19 cellular contexts compared by ENCODE assay signal in the genomic region with DNA sequence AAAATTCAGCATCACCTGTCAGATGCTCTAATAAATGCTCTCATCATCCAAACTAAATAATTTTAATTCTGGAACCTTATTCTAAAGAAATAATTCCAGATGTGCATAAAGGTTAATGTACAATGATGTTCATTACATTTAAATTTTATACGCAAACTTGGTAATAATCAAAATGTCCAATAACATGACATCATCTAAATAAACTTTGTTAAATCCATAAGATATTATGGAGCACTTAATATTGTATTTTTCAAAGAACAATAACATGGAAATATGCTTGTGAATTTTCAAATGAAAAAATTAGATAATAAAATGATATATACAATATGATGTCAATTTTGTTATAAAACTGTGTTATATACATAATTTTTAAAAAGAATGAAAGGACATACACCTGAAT.
A peak's percentile ranks its signal among the peaks of the same experiment; 100 is the strongest.
DNase-seq lines count a peak whose midpoint lies in the region; ATAC-seq, FAIRE-seq and TF ChIP-seq lines count a peak whose summit lies in the region.
"Had no signal": no experiment of that assay in that cellular context is flagged by ENCODE, and none has a peak within 500 bp of the region (broad histone marks: within the 10 kb centered on the region; RNA-seq: fewer than 3 reads in every experiment).

No MANE protein-coding gene starts in this region.

- no peak overlapping the region for H3K27ac ChIP-seq in pancreas
- H3K27ac ChIP-seq: C4-2B, KMS-11 had no signal

- no peaks in the 10 kb centered on the region for H3K9me3 ChIP-seq in pancreas
- H3K9me3 ChIP-seq: BE2C had no signal

- FAIRE-seq in A204.1 (lab: Jason Lieb, UNC) (peak; percentile 90), GM19239 (lab: Jason Lieb, UNC) (peak; percentile 47), colon (lab: Jason Lieb, UNC) (peak; percentile 98), pancreas (lab: Jason Lieb, UNC) (peak; percentile 97)
- FAIRE-seq: GM12892 had no signal

- intact Hi-C loops in pancreas (cut with DNase I), result no loop called here

- H3K4me3 ChIP-seq in pancreas, result no peak overlapping the region
- H3K4me3 ChIP-seq: GM23338 had no signal

- no peak for TF ChIP-seq CTCF in pancreas (IDR thresholded peaks at IDR 0.05)

- 93 to 98% methylated on average over 1 of the region's 1 CpG for WGBS in pancreas, 2 donors

- DNase-seq in GM19239 (ENCODE audit: insufficient read length, low spot score) (no peak), pancreas (no peak), GM19238 (ENCODE audit: insufficient read length, low spot score) (no peak), retina (no peak)
- DNase-seq: 8988T; BE2C; CD4-positive, alpha-beta memory T cell; DMS153; DMS79 treated with DMSO at 0.1 percent for 48 hours; EL; GDM1; H7 had no signal

- H3K36me3 ChIP-seq in pancreas, result no peaks in the 10 kb centered on the region
- H3K36me3 ChIP-seq: BE2C had no signal

- no peak for ATAC-seq in pancreas
- no peak for ATAC-seq in GM19023 (IDR thresholded peaks at IDR 0.05; ENCODE audit: unreplicated experiment)
- ATAC-seq: GM23338 had no signal

- no peaks in the 10 kb centered on the region for H3K27me3 ChIP-seq in pancreas
- H3K27me3 ChIP-seq: BE2C had no signal

- no peaks in the 10 kb centered on the region for H3K4me1 ChIP-seq in pancreas
- H3K4me1 ChIP-seq: BE2C had no signal
